Comparison of ENCODE assay signal across 8 cellular contexts in the genomic region with DNA sequence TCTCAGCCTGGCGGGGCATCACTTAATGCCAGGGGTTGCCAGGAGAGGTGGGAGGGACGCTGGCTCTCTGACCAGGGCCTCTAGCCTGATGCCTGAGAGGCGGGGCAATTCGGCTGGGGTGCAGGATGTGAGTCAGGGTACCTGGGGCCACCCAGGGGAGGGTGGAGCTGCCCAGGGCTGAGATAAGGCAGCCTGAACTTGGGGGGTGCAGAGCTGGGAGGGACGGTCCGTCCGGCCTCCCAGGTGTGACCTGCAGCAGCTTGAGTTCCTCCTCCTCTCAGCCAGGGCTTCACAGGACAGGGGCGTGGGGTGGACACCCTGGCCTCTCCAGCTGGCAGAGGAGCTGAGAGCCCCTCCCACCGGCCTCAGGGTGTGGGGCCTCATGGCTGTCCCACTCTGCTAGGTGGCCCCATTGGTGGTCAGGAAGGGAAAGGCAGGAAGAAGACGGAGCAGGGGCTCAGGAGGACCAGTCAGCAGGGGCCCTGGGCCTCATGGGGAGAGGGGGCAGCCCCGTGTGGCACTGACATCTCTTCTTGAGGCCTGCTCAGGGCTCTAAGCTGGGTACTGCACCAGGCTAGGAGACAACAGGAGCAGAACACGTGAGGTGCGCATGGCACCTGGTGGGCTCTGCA. TPM values are rescaled to one million over a fixed set of nuclear protein-coding genes. Genes with fewer than 3 reads are reported as not detected.
DNase-seq lines count a peak whose midpoint lies in the region; ATAC-seq and TF ChIP-seq lines count a peak whose summit lies in the region.

No MANE protein-coding gene starts in this region.

- H3K9me3 Mint-ChIP-seq in nephron: no peaks in the 10 kb centered on the region

- TF ChIP-seq CTCF in cardiac fibroblast (IDR thresholded peaks at IDR 0.05; ENCODE audit: low read depth, low read length) (no peak), nephron (IDR thresholded peaks at IDR 0.05; ENCODE audit: unreplicated experiment in 3 of 3) (no peak)

- peaks cover 13% of the 10 kb centered on the region for H3K4me1 Mint-ChIP-seq in nephron

- H3K27me3 Mint-ChIP-seq in nephron (ENCODE audit: low read depth): peaks cover 4% of the 10 kb centered on the region

- DNase-seq in EL (peak; percentile 63), RPMI7951 (ENCODE audit: low read depth) (peak; percentile 24), cardiac fibroblast (ENCODE audit: low read depth in 2 of 2) (peak; percentile 19 to 21), iPS-NIHi11 (ENCODE audit: low spot score) (no peak), GDM1 (lab: John Stamatoyannopoulos, UW) (no peak)

- peak overlapping the region in 1 of 3 experiments; percentile 46 for H3K27ac Mint-ChIP-seq in nephron

- ATAC-seq in GM21515 (IDR thresholded peaks at IDR 0.05; ENCODE audit: unreplicated experiment): no peak
- no peak for ATAC-seq in HG02678 (IDR thresholded peaks at IDR 0.05; ENCODE audit: unreplicated experiment)

- peak overlapping the region; percentile 74 to 77 (median 77) for H3K4me3 Mint-ChIP-seq in nephron

- H3K36me3 Mint-ChIP-seq in nephron (ENCODE audit: low read depth): peaks cover 9% of the 10 kb centered on the region

- peak overlapping the region; percentile 44 to 50 for H3K4me3 ChIP-seq in cardiac fibroblast (replicated peaks in 1 of 2; ENCODE audit: low read depth in 2 of 2, low read length in 2 of 2)

RNA-seq across cellular contexts. Expression of a gene that starts 0.9 kb away (rescaled TPM):
- total RNA-seq in RPMI7951 (2014; rRNA removed; shearing (Covaris generic)): 20.8 and 35.0 TPM in 2 replicates

RNA-seq across cellular contexts. Expression of a gene that starts 18.0 kb away (rescaled TPM):
- total RNA-seq in RPMI7951 (2014; rRNA removed; shearing (Covaris generic)): 1.2 and 2.8 TPM in 2 replicates

RNA-seq across cellular contexts. Expression of a gene that starts 40.1 kb away (rescaled TPM):
- total RNA-seq in RPMI7951 (2014; rRNA removed; shearing (Covaris generic)): 245 and 355 TPM in 2 replicates

RNA-seq across cellular contexts. Expression of a gene that starts 40.7 kb away (rescaled TPM):
- total RNA-seq in RPMI7951 (2014; rRNA removed; shearing (Covaris generic)): 434 and 545 TPM in 2 replicates

RNA-seq across cellular contexts. Expression of a gene that starts 52.7 kb away (rescaled TPM):
- 7.4 and 10.8 TPM in 2 replicates for total RNA-seq in RPMI7951 (2014; rRNA removed; shearing (Covaris generic))

Comparison
In these comparisons a context has a peak if more than half of its experiments do, and no peak if none do; other contexts are left out.
1. DNase-seq: peak in EL (single experiment), RPMI7951 (single experiment) and cardiac fibroblast (2 of 2); none in iPS-NIHi11 (single experiment) and GDM1 (single experiment).